8 cellular contexts compared by ENCODE assay signal in genomic region chr1:27296773-27297214, GRCh38. TPM values are rescaled to one million over a fixed set of nuclear protein-coding genes. Genes with fewer than 3 reads are reported as not detected.
DNase-seq lines count a peak whose midpoint lies in the region; ATAC-seq lines count a peak whose summit lies in the region.

No MANE protein-coding gene starts in this region.

- intact Hi-C loops in activated CD4-positive, alpha-beta T cell treated with anti-CD3 and anti-CD28 coated beads for 36 hours (cut with DNase I, micrococcal nuclease): loop anchor here (1.0 to 2.0 kb wide), 3 partner anchors 92 to 367 kb away; no protein-coding TSS in a partner anchor

- CTCF ChIA-PET in activated CD4-positive, alpha-beta T cell treated with anti-CD3 and anti-CD28 coated beads for 36 hours (lab: Charles Lee): interaction anchor here (0.6 to 10.8 kb wide), 48 partner anchors 8 to 1519 kb away, joined by 3 to 192 read pairs (median 4); partner anchors contain the start of genes AHDC1, CD164L2 and GPR3

- POLR2A ChIA-PET in activated CD4-positive, alpha-beta T cell treated with anti-CD3 and anti-CD28 coated beads for 36 hours (lab: Charles Lee): no interaction called here

- DNase-seq in GM03348 (ENCODE audit: low spot score) (peak; percentile 85), NCI-H1105 treated with DMSO at 0.1 percent for 48 hours (lab: John Stamatoyannopoulos, UW) (peak; percentile 30), left kidney (ENCODE audit: low read depth, low spot score) (peak; percentile 69)
- peak; percentile 84 for DNase-seq in activated CD4-positive, alpha-beta T cell treated with anti-CD3 and anti-CD28 coated beads for 36 hours
- peak; percentile 31 for DNase-seq in central memory CD4-positive, alpha-beta T cell
- peak; percentile 81 to 83 for DNase-seq in stimulated activated CD4-positive, alpha-beta T cell treated with anti-CD3 and anti-CD28 coated beads, Interleukin-2, amount 100 ng/mL, for 24 hours

- H3K27ac Mint-ChIP-seq in activated CD4-positive, alpha-beta T cell treated with anti-CD3 and anti-CD28 coated beads for 36 hours: no peak overlapping the region

- ATAC-seq in activated CD4-positive, alpha-beta T cell treated with anti-CD3 and anti-CD28 coated beads for 36 hours: peak; percentile 82
- ATAC-seq in HG03457 (IDR thresholded peaks at IDR 0.05; ENCODE audit: unreplicated experiment): no peak
- ATAC-seq in GM21825 (IDR thresholded peaks at IDR 0.05; ENCODE audit: unreplicated experiment): no peak

- H3K27me3 Mint-ChIP-seq in activated CD4-positive, alpha-beta T cell treated with anti-CD3 and anti-CD28 coated beads for 36 hours: no peaks in the 10 kb centered on the region

- H3K4me3 Mint-ChIP-seq in activated CD4-positive, alpha-beta T cell treated with anti-CD3 and anti-CD28 coated beads for 36 hours: no peak overlapping the region

- no peaks in the 10 kb centered on the region for H3K9me3 Mint-ChIP-seq in activated CD4-positive, alpha-beta T cell treated with anti-CD3 and anti-CD28 coated beads for 36 hours (ENCODE audit: low read depth)

- no peaks in the 10 kb centered on the region for H3K4me1 Mint-ChIP-seq in activated CD4-positive, alpha-beta T cell treated with anti-CD3 and anti-CD28 coated beads for 36 hours

- H3K36me3 Mint-ChIP-seq in activated CD4-positive, alpha-beta T cell treated with anti-CD3 and anti-CD28 coated beads for 36 hours (ENCODE audit: low read depth): peaks cover 5% of the 10 kb centered on the region

RNA-seq across cellular contexts. Expression of gene TMEM222, which starts 25.2 kb away (rescaled TPM):
- total RNA-seq in activated CD4-positive, alpha-beta T cell treated with anti-CD3 and anti-CD28 coated beads for 36 hours: 10 to 100 TPM; 27.5 to 31.2 TPM

RNA-seq across cellular contexts. Expression of gene SYTL1, which starts 45.0 kb away (rescaled TPM):
- total RNA-seq in activated CD4-positive, alpha-beta T cell treated with anti-CD3 and anti-CD28 coated beads for 36 hours: 10 to 100 TPM; 21.4 to 26.1 TPM

Comparison
In these comparisons a context has a peak if more than half of its experiments do, and no peak if none do; other contexts are left out.
1. DNase-seq: peak in every context shown above with its lines; median percentile 85 in GM03348; 84 in activated CD4-positive, alpha-beta T cell treated with anti-CD3 and anti-CD28 coated beads for 36 hours; 82 in stimulated activated CD4-positive, alpha-beta T cell treated with anti-CD3 and anti-CD28 coated beads, Interleukin-2, amount 100 ng/mL, for 24 hours; 69 in left kidney; 31 in central memory CD4-positive, alpha-beta T cell; 30 in NCI-H1105 treated with DMSO at 0.1 percent for 48 hours.